21 cellular contexts compared by ENCODE assay signal in the genomic region with DNA sequence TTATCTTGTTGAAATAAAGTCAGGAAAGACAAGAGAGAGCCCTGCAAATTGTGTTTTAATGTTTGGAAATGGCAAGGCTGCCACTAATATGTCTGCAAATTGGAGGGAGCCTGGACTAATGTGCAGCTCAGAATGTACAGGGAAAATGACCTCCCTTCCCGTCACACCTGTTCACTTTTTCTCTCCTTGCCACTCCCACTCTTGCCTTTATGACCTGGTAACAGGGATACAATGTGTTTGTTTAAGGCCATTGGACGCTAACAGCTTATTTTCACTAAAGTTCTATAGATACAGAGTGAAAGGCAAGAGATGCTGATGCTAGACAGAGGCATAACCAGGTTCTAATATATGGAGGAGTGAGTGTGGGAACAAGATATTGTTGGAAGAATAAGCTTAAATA.
"Had no signal": no experiment of that assay in that cellular context is flagged by ENCODE, and none has a peak within 500 bp of the region (broad histone marks: within the 10 kb centered on the region; RNA-seq: fewer than 3 reads in every experiment).

No MANE protein-coding gene starts in this region.

- H3K4me3 ChIP-seq: dorsolateral prefrontal cortex, psoas muscle, right lobe of liver, spleen, stomach, thoracic aorta, transverse colon had no signal

- DNase-seq: cortex of kidney; dorsolateral prefrontal cortex; effector CD8-positive, alpha-beta T cell; foreskin melanocyte; head of caudate nucleus; hippocampal formation; mammary epithelial cell; natural killer cell; psoas muscle; retina; right lobe of liver; spleen; stimulated activated CD4-positive, alpha-beta T cell treated with anti-CD3 and anti-CD28 coated beads, Interleukin-15, amount 100 ng/mL, for 24 hours; stimulated activated CD4-positive, alpha-beta T cell treated with anti-CD3 and anti-CD28 coated beads, Interleukin-1b, Interleukin-23, amount 100 ng/mL, for 48 hours; stimulated activated CD4-positive, alpha-beta T cell treated with anti-CD3 and anti-CD28 coated beads, Interleukin-4, amount 100 ng/mL, for 4 hours; stimulated activated naive CD4-positive, alpha-beta T cell; stomach; substantia nigra; transverse colon had no signal

- H2AFZ ChIP-seq: parathyroid adenoma had no signal

- H3K9ac ChIP-seq: parathyroid adenoma had no signal

- H3K27me3 ChIP-seq: dorsolateral prefrontal cortex, right lobe of liver, spleen, stomach, transverse colon had no signal

- H3K27ac ChIP-seq: dorsolateral prefrontal cortex, parathyroid adenoma, psoas muscle, right lobe of liver, spleen, stomach, thoracic aorta, transverse colon had no signal

- H3K36me3 ChIP-seq: right lobe of liver, spleen, stomach, thoracic aorta, transverse colon had no signal

- H3K4me1 ChIP-seq: parathyroid adenoma, right lobe of liver, spleen, stomach, transverse colon had no signal

- H3K79me2 ChIP-seq: parathyroid adenoma had no signal

- H3K9me3 ChIP-seq: psoas muscle, right lobe of liver, spleen, stomach, thoracic aorta, transverse colon had no signal
